Comparison of ENCODE assay signal across 11 cellular contexts in the genomic region with DNA sequence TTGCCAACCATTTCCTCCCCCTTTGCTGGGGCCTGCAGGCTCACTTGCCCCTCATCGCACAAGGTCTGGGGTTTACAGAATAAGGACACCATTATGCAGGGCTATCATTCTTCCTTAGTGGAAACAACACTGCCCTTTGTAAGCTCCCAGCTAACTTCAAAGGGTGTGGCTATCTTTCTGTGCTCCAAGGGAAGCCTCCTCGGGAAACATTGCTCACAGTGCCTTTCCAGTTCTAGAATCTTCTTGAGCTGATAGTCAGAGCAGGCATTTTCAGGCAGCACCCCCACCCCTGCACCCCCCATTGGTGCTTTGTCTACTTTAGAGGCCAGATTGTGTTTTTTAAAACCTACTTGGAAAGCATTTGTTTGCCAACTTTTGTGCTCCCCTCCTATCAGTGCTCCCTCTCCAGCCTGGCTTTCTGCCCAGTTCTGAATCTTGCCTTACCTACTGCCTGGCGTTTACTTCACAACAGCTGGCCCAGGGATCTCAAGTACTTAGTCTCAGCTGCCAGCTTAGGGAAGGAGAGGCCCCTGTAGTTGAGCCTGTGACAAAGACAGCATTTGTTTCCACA. TPM values are rescaled to one million over a fixed set of nuclear protein-coding genes. Genes with fewer than 3 reads are reported as not detected.
DNase-seq lines count a peak whose midpoint lies in the region; ATAC-seq, FAIRE-seq and TF ChIP-seq lines count a peak whose summit lies in the region.
"Had no signal": no experiment of that assay in that cellular context is flagged by ENCODE, and none has a peak within 500 bp of the region (broad histone marks: within the 10 kb centered on the region; RNA-seq: fewer than 3 reads in every experiment).

No MANE protein-coding gene starts in this region.

- no peak overlapping the region for H2AFZ ChIP-seq in HepG2 (ENCODE audit: low read length)
- peak overlapping the region; percentile 57 for H2AFZ ChIP-seq in PC-3 (ENCODE audit: low read length)

- no peak overlapping the region for H3K27ac ChIP-seq in HepG2 (ENCODE audit: extremely low read length, insufficient read depth, low read length)
- H3K27ac ChIP-seq in right lobe of liver: no peak overlapping the region
- H3K27ac ChIP-seq in PC-3 (ENCODE audit: low read length): peak overlapping the region; percentile 70
- H3K27ac ChIP-seq in foreskin keratinocyte: peak overlapping the region; percentile 28
- H3K27ac ChIP-seq in colonic mucosa: no peak overlapping the region

- POLR2A ChIA-PET in HepG2 (lab: Yijun Ruan, JAX) (no interaction called here), PC-3 (lab: Charles Lee; ENCODE audit: unreplicated experiment) (interaction anchor here (0.6 kb wide), 3 partner anchors 19 to 1557 kb away, joined by 3 read pairs; no protein-coding TSS in a partner anchor)

- H3K4me2 ChIP-seq in HepG2 (ENCODE audit: low read depth, low read length): no peak overlapping the region
- peak overlapping the region; percentile 31; the same call in 1 of the 2 replicates for H3K4me2 ChIP-seq in PC-3 (ENCODE audit: low read length)

- intact Hi-C loops in HepG2 (cut with micrococcal nuclease; ENCODE audit: unreplicated experiment) (no loop called here), right lobe of liver (cut with DNase I) (no loop called here), PC-3 (cut with micrococcal nuclease) (no loop called here), colonic mucosa (cut with DNase I) (no loop called here)

- no peaks in the 10 kb centered on the region for H3K9me2 ChIP-seq in PC-3 (replicated peaks; ENCODE audit: low read length)

- H3K9ac ChIP-seq in HepG2 (ENCODE audit: insufficient read depth, low read depth, low read length) (no peak overlapping the region), PC-3 (ENCODE audit: low read length) (no peak overlapping the region), colonic mucosa (ENCODE audit: low read depth in 2 of 2, low read length in 2 of 2) (no peak overlapping the region)
- H3K9ac ChIP-seq: BLaER1 treated with 17β-estradiol and CSF1 and Interleukin-3, amounts not matched to agents 10 nM and 100 nM had no signal

- CTCF ChIA-PET in HepG2 (lab: Yijun Ruan, JAX; ENCODE audit: low intra/inter-chr PET ratio, low total read pairs) (no interaction called here), PC-3 (lab: Charles Lee) (interaction anchor here (0.6 kb wide), 1 partner anchor 202 kb away, joined by 15 read pairs; a partner anchor contains a TSS)

- H3K4me1 ChIP-seq in HepG2 (ENCODE audit: insufficient read depth, low read length) (0 out of 2 replicates have a peak, but pooled peaks cover 9% of the 10 kb centered on the region), right lobe of liver (no peaks in the 10 kb centered on the region), PC-3 (ENCODE audit: insufficient read depth, low read length) (peaks cover 35% of the 10 kb centered on the region), foreskin keratinocyte (peaks cover 10% of the 10 kb centered on the region), colonic mucosa (no peaks in the 10 kb centered on the region)

- H3K36me3 ChIP-seq in HepG2 (replicated peaks in 1 of 2; ENCODE audit: control insufficient read depth in 1 of 2, insufficient read depth in 2 of 2, low read length in 2 of 2) (no peaks in the 10 kb centered on the region), right lobe of liver (no peaks in the 10 kb centered on the region), PC-3 (ENCODE audit: low read depth, low read length) (no peaks in the 10 kb centered on the region), colonic mucosa (no peaks in the 10 kb centered on the region)
- H3K36me3 ChIP-seq: BLaER1 treated with 17β-estradiol and CSF1 and Interleukin-3, amounts not matched to agents 10 nM and 100 nM had no signal

- no peak overlapping the region for H3K4me3 ChIP-seq in HepG2 (replicated peaks in 1 of 3; ENCODE audit: insufficient read depth in 1 of 3, low read depth in 2 of 3, low read length in 3 of 3)
- H3K4me3 ChIP-seq in right lobe of liver: no peak overlapping the region
- no peak overlapping the region for H3K4me3 ChIP-seq in PC-3 (ENCODE audit: low read length)
- no peak overlapping the region for H3K4me3 ChIP-seq in colonic mucosa
- H3K4me3 ChIP-seq: BLaER1 treated with 17β-estradiol and CSF1 and Interleukin-3, amounts not matched to agents 10 nM and 100 nM had no signal

- no peak for FAIRE-seq in HepG2 (lab: Jason Lieb, UNC)

- BruUV-seq in HepG2 (replicated peaks; lab: Mats Ljungman, UMichigan) (no TSS peak), PC-3 (replicated peaks; lab: Mats Ljungman, UMichigan) (no TSS peak)

- ATAC-seq in HepG2: no peak
- no peak for ATAC-seq in right lobe of liver
- ATAC-seq in PC-3: peak; percentile 47
- peak; percentile 32 for ATAC-seq in foreskin keratinocyte

- TF ChIP-seq CTCF in HepG2 (CRISPR knock-in tag; IDR thresholded peaks at IDR 0.05) (no peak), right lobe of liver (IDR thresholded peaks at IDR 0.05) (no peak), PC-3 (conservative IDR thresholded peaks at IDR 0.05; ENCODE audit: low read depth, low read length) (no peak), foreskin keratinocyte (conservative IDR thresholded peaks at IDR 0.05) (no peak), colonic mucosa (IDR thresholded peaks at IDR 0.05) (no peak)

- H4K20me1 ChIP-seq in HepG2 (ENCODE audit: insufficient read depth, low read length) (no peaks in the 10 kb centered on the region), PC-3 (ENCODE audit: low read length) (no peaks in the 10 kb centered on the region)
- H4K20me1 ChIP-seq: BLaER1 treated with 17β-estradiol and CSF1 and Interleukin-3, amounts not matched to agents 10 nM and 100 nM had no signal

- H3F3A ChIP-seq in PC-3 (ENCODE audit: low read length, unreplicated experiment): no peaks in the 10 kb centered on the region

- DNase-seq in HepG2 (ENCODE audit: low spot score) (no peak), right lobe of liver (no peak), PC-3 (peak; percentile 51), foreskin keratinocyte (peak in 1 of 2 donors; percentile 37), colonic mucosa (no peak), ureter (ENCODE audit: low spot score) (no peak), AML-193 (lab: John Stamatoyannopoulos, UW) (no peak)
- no peak for DNase-seq in activated CD4-positive, CD25-positive, alpha-beta regulatory T cell treated with anti-CD3 and anti-CD28 coated beads, Interleukin-2, amount 50 U/mL, for 72 hours
- DNase-seq: activated naive CD8-positive, alpha-beta T cell treated with anti-CD3 and anti-CD28 coated beads, Interleukin-2, amount 10 ng/mL, durations not matched to agents 7 days and 5 days; stimulated activated CD4-positive, alpha-beta T cell treated with anti-CD3 and anti-CD28 coated beads, Interleukin-4, amount 100 ng/mL, for 1 hour had no signal

- WGBS in HepG2 (ENCODE audit: low lambda C conversion rate): 0% methylated on average over 2 of the region's 3 CpGs
- WGBS in right lobe of liver (ENCODE audit: insufficient coverage, low coverage, low lambda C conversion rate, missing lambda C conversion rate): 45% methylated on average over 2 of the region's 3 CpGs

- H3K79me2 ChIP-seq in HepG2 (ENCODE audit: insufficient read depth, low read length) (no peaks in the 10 kb centered on the region), PC-3 (ENCODE audit: low read length) (no peaks in the 10 kb centered on the region)

- H3K9me3 ChIP-seq in HepG2 (ENCODE audit: low read length) (no peaks in the 10 kb centered on the region), right lobe of liver (no peaks in the 10 kb centered on the region), PC-3 (ENCODE audit: low read length) (no peaks in the 10 kb centered on the region), colonic mucosa (no peaks in the 10 kb centered on the region)

- in situ Hi-C loops in HepG2 (cut with HindIII; ENCODE audit: extremely low pct_ligation_motif_present, low pct_unique_long_range_greater_than_20kb): no loop called here

- TF ChIP-seq POLR2A in HepG2 (IDR thresholded peaks at IDR 0.05; ENCODE audit: insufficient read depth in 1 of 2, low read depth in 2 of 2, low read length in 2 of 2): no peak
- TF ChIP-seq POLR2A in right lobe of liver (IDR thresholded peaks at IDR 0.05): no peak

- H3K27me3 ChIP-seq in HepG2 (ENCODE audit: control insufficient read depth in 1 of 2, insufficient read depth in 2 of 2, low read length in 2 of 2) (no peaks in the 10 kb centered on the region), right lobe of liver (no peaks in the 10 kb centered on the region), PC-3 (ENCODE audit: low read length) (no peaks in the 10 kb centered on the region), foreskin keratinocyte (no peaks in the 10 kb centered on the region), colonic mucosa (no peaks in the 10 kb centered on the region)

- TF ChIP-seq EP300 in HepG2 (IDR thresholded peaks at IDR 0.05; ENCODE audit: low read depth in 2 of 2, low read length in 2 of 2) (no peak), HepG2 (CRISPR knock-in tag; IDR thresholded peaks at IDR 0.05; ENCODE audit: borderline replicate concordance) (no peak)

- TF ChIP-seq RAD21 in HepG2 (CRISPR knock-in tag; IDR thresholded peaks at IDR 0.05): no peak

RNA-seq across cellular contexts. Expression of a gene that starts 53.5 kb away (rescaled TPM):
- 0.40 and 0.69 TPM in 2 replicates for total RNA-seq in HepG2 (2016; rRNA removed; fragmentation: Illumina TruSeq; extraction: Trizol)
- total RNA-seq in HepG2 (2016; cell fraction: cytosol; rRNA removed; fragmentation: Illumina TruSeq; extraction: Trizol; ENCODE audit: low read depth): not detected in 2 replicates
- total RNA-seq in HepG2 (2016; cell fraction: insoluble cytoplasmic fraction; rRNA removed; fragmentation: Illumina TruSeq; extraction: Trizol): 0.48 TPM in 1 of 2 replicates, not detected in the other
- total RNA-seq in HepG2 (2016; cell fraction: membrane; rRNA removed; fragmentation: Illumina TruSeq; extraction: Trizol): not detected in 2 replicates
- total RNA-seq in HepG2 (2016; cell fraction: nucleus; rRNA removed; fragmentation: Illumina TruSeq; extraction: Trizol): 0.44 and 0.87 TPM in 2 replicates
- 2.7 and 3.2 TPM in 2 replicates for polyA plus RNA-seq in HepG2 (2011; rRNA removed)
- polyA plus RNA-seq in HepG2 (2011; cell fraction: cytosol; rRNA removed): 1.9 and 2.8 TPM in 2 replicates
- 0.55 and 1.2 TPM in 2 replicates for polyA plus RNA-seq in HepG2 (2011; cell fraction: nucleus; rRNA removed)
- 1.3 and 2.7 TPM in 2 replicates for polyA plus RNA-seq in HepG2 (2012)
- not detected in 2 replicates for polyA plus RNA-seq in HepG2 (2016; cell fraction: cytosol; fragmentation: Illumina TruSeq; extraction: Trizol; ENCODE audit: low read depth)
- polyA plus RNA-seq in HepG2 (2016; cell fraction: insoluble cytoplasmic fraction; fragmentation: Illumina TruSeq; extraction: Trizol; ENCODE audit: low read depth): 0.22 and 0.28 TPM in 2 replicates
- not detected in 2 replicates for polyA plus RNA-seq in HepG2 (2016; cell fraction: membrane; fragmentation: Illumina TruSeq; extraction: Trizol; ENCODE audit: low read depth)
- polyA plus RNA-seq in HepG2 (2016; cell fraction: nucleus; fragmentation: Illumina TruSeq; extraction: Trizol; ENCODE audit: insufficient read depth, low read depth): 0.97 TPM in 1 of 2 replicates, not detected in the other
- 2.1 and 2.4 TPM in 2 replicates for polyA minus RNA-seq in HepG2 (2011; rRNA and poly(A)+ RNA removed; ENCODE audit: low replicate concordance)
- polyA minus RNA-seq in HepG2 (2011; cell fraction: cytosol; rRNA and poly(A)+ RNA removed): 0.89 TPM in 1 of 2 replicates, not detected in the other
- not detected in 2 replicates for polyA minus RNA-seq in HepG2 (2011; cell fraction: nucleus; rRNA and poly(A)+ RNA removed)
- not detected for total RNA-seq in right lobe of liver
- total RNA-seq in PC-3 (2014; rRNA removed): 1.8 and 2.6 TPM in 2 replicates
- 4.0 and 5.1 TPM in 2 replicates for total RNA-seq in foreskin keratinocyte
- 4.9 and 6.0 TPM in 2 replicates for polyA plus RNA-seq in foreskin keratinocyte
- not detected for total RNA-seq in colonic mucosa
- 0.42 TPM for total RNA-seq in ureter
- total RNA-seq: activated naive CD8-positive, alpha-beta T cell treated with anti-CD3 and anti-CD28 coated beads, Interleukin-2, amount 10 ng/mL, durations not matched to agents 7 days and 5 days had no signal

Comparison
In these comparisons a context has a peak if more than half of its experiments do, and no peak if none do; other contexts are left out.
1. ATAC-seq: peak in PC-3 (single experiment) and foreskin keratinocyte (single experiment); none in HepG2 (single experiment) and right lobe of liver (0 of 4).
2. H3K27ac ChIP-seq: peak in PC-3 (single experiment) and foreskin keratinocyte (single experiment); none in HepG2 (single experiment), right lobe of liver (0 of 3) and colonic mucosa (single experiment).